ENCODE assay signal across 10 cellular contexts in the genomic region with DNA sequence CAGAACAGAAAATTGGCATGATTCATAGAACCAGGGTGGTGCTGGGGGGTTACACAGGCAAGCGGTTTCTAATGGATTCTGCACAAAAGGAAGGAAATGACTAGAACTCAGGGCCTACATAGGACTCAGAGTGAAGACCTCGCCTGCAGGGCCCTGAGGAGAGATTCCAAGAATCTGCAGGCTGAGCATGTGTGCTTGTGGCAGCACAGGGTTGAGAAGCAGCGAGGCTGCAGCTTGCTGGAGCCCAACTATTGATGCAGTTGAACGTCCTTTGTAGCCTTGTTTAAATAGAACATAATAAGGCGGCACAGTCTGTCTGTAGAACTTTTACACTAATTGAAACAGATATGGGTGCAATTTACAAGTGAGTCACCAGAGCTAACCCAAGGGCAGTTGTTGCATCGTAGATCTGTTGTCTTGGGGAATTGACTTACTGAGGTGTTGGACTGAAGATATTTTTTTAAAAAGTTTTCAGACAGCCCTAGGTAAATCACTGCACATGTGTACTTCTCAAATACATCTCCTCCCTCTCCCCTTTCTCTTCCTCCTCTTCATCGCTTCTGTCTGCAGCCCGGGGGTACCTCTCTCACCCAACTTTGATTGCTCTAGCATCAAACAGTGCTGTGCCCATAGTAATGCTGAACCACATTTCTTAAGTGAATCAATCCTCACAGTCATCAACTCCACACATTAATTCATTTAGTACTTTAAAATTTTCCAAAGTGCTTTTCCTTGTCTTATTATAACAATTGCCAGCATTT. TPM values are rescaled to one million over a fixed set of nuclear protein-coding genes. Genes with fewer than 3 reads are reported as not detected.
DNase-seq lines count a peak whose midpoint lies in the region; ATAC-seq lines count a peak whose summit lies in the region.
"Had no signal": no experiment of that assay in that cellular context is flagged by ENCODE, and none has a peak within 500 bp of the region (broad histone marks: within the 10 kb centered on the region; RNA-seq: fewer than 3 reads in every experiment).

No MANE protein-coding gene starts in this region.

- peak overlapping the region; percentile 52 to 91 for H3K27ac Mint-ChIP-seq in effector memory CD8-positive, alpha-beta T cell

- peaks cover 17% of the 10 kb centered on the region for H3K4me1 ChIP-seq in SJCRH30
- H3K4me1 ChIP-seq in HAP-1, result peaks cover 6% of the 10 kb centered on the region

- H3K4me1 Mint-ChIP-seq in effector memory CD8-positive, alpha-beta T cell (ENCODE audit: low read depth in 2 of 2), result peaks cover 40 to 53% of the 10 kb centered on the region in 2 donors

- peaks cover 13% of the 10 kb centered on the region for H3K36me3 Mint-ChIP-seq in effector memory CD8-positive, alpha-beta T cell (ENCODE audit: insufficient read depth)

- H3K36me3 ChIP-seq in SJCRH30, result no peaks in the 10 kb centered on the region
- H3K36me3 ChIP-seq in HAP-1 (replicated peaks), result no peaks in the 10 kb centered on the region

- H3K27ac ChIP-seq in SJCRH30, result peak overlapping the region; percentile 2; the same call in 1 of the 2 replicates
- H3K27ac ChIP-seq: KMS-11 had no signal

- H3K4me3 ChIP-seq in SJCRH30, result no peak overlapping the region
- H3K4me3 ChIP-seq in HAP-1, result no peak overlapping the region

- DNase-seq in DMS153 (lab: John Stamatoyannopoulos, UW) (peak; percentile 14), DMS153 treated with DMSO at 0.1 percent for 48 hours (lab: John Stamatoyannopoulos, UW; ENCODE audit: unreplicated experiment) (no peak), SJCRH30 (peak in 1 of 2 experiments; percentile 26), pulmonary artery endothelial cell (ENCODE audit: low read depth, low spot score) (peak; percentile 1), HAP-1 (ENCODE audit: low spot score in 2 of 2) (no peak), HT-29 (ENCODE audit: low spot score) (no peak), germinal center (ENCODE audit: low spot score) (no peak)
- DNase-seq in effector memory CD8-positive, alpha-beta T cell, result no peak
- DNase-seq: activated CD8-positive, alpha-beta memory T cell treated with anti-CD3 and anti-CD28 coated beads for 24 hours had no signal

- H3K9me3 ChIP-seq in SJCRH30 (replicated peaks), result no peaks in the 10 kb centered on the region
- no peaks in the 10 kb centered on the region for H3K9me3 ChIP-seq in HAP-1

- H3K4me3 Mint-ChIP-seq in effector memory CD8-positive, alpha-beta T cell, result peak overlapping the region; percentile 16 to 57

- H3K9me3 Mint-ChIP-seq in effector memory CD8-positive, alpha-beta T cell, result no peaks in the 10 kb centered on the region

- in situ Hi-C loops in HAP-1 (cut with MboI; ENCODE audit: low sequenced_read_pairs), result no loop called here

- H3K27me3 ChIP-seq in SJCRH30, result no peaks in the 10 kb centered on the region
- no peaks in the 10 kb centered on the region for H3K27me3 ChIP-seq in HAP-1 (ENCODE audit: low read depth)

- no peaks in the 10 kb centered on the region for H3K27me3 Mint-ChIP-seq in effector memory CD8-positive, alpha-beta T cell

- peak; percentile 74 for ATAC-seq in effector memory CD8-positive, alpha-beta T cell (replicated peaks)

RNA-seq across cellular contexts. Expression of a gene that starts 58.3 kb away (rescaled TPM):
- not detected in 2 replicates for total RNA-seq in SJCRH30 (2014; rRNA removed; shearing (Covaris generic))
- not detected in 2 replicates for total RNA-seq in pulmonary artery endothelial cell
- total RNA-seq in HT-29 (2014; rRNA removed; shearing (Covaris generic)), result not detected in 2 replicates

Comparison
In these comparisons a context has a peak if more than half of its experiments do, and no peak if none do; other contexts are left out.
1. DNase-seq: peak in DMS153 (single experiment) and pulmonary artery endothelial cell (single experiment); none in DMS153 treated with DMSO at 0.1 percent for 48 hours (single experiment), effector memory CD8-positive, alpha-beta T cell (0 of 3), HAP-1 (0 of 2), HT-29 (single experiment) and germinal center (single experiment).